ENCODE assay signal across 28 cellular contexts in the genomic region with DNA sequence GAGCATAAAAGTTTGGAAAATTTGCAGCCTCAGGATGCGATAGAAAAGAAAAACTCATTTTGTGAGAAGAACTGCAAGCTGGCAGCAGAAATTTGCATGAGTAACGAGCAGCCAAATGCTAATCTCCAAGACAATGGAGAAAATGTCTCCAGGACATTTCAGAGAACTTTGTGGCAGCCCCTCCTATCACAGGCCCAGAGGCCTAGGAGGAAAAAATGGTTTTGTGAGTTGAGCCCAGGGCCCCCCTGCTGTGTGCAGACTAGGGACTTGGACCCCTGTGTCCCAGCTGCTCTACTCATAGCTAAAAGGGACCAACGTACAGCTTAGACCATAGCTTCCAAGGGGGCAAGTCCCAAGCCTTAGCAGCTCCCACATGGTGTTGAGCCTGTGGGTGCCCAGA.
"Had no signal": no experiment of that assay in that cellular context is flagged by ENCODE, and none has a peak within 500 bp of the region (broad histone marks: within the 10 kb centered on the region; RNA-seq: fewer than 3 reads in every experiment).

No MANE protein-coding gene starts in this region.

- H3K4me3 ChIP-seq: gastroesophageal sphincter, heart left ventricle, hepatocyte, lung, neural progenitor cell, smooth muscle cell, suprapubic skin, transverse colon, upper lobe of right lung, uterus had no signal

- H3K9me3 ChIP-seq: gastroesophageal sphincter, suprapubic skin, upper lobe of right lung, uterus had no signal

- FAIRE-seq: kidney had no signal

- H3K4me1 ChIP-seq: foreskin keratinocyte, gastroesophageal sphincter, heart left ventricle, neural progenitor cell, parathyroid adenoma, suprapubic skin, transverse colon, upper lobe of right lung, uterus had no signal

- H3K9ac ChIP-seq: neural progenitor cell, parathyroid adenoma had no signal

- H2AFZ ChIP-seq: hepatocyte, neural progenitor cell, parathyroid adenoma had no signal

- H3K4me2 ChIP-seq: hepatocyte, neural progenitor cell, smooth muscle cell had no signal

- ATAC-seq: effector memory CD8-positive, alpha-beta T cell; esophagus mucosa; foreskin keratinocyte; gastroesophageal sphincter; heart left ventricle; left lobe of liver; naive thymus-derived CD4-positive, alpha-beta T cell; sciatic nerve; stimulated activated naive CD8-positive, alpha-beta T cell treated with anti-CD3 and anti-CD28 coated beads, Interleukin-15, amount 100 ng/mL, for 72 hours; upper lobe of right lung had no signal

- H3K36me3 ChIP-seq: uterus had no signal

- DNase-seq: cortex of kidney; effector memory CD8-positive, alpha-beta T cell; foreskin keratinocyte; heart left ventricle; kidney; mesenchymal stem cell; midbrain; naive thymus-derived CD4-positive, alpha-beta T cell; stimulated activated CD4-positive, alpha-beta T cell treated with anti-CD3 and anti-CD28 coated beads, Interleukin-12 subunit alpha, Interleukin-12 subunit beta, amount 100 ng/mL, for 4 hours; stimulated activated CD4-positive, alpha-beta T cell treated with anti-CD3 and anti-CD28 coated beads, Interleukin-1b, Interleukin-23, amount 100 ng/mL, for 48 hours; stimulated activated CD4-positive, alpha-beta T cell treated with anti-CD3 and anti-CD28 coated beads, Interleukin-4, amount 100 ng/mL, for 1 hour; stimulated activated CD8-positive, alpha-beta memory T cell treated with anti-CD3 and anti-CD28 coated beads, Interleukin-4, amount 100 ng/mL, for 48 hours; stimulated activated naive CD4-positive, alpha-beta T cell; stimulated activated naive CD8-positive, alpha-beta T cell treated with anti-CD3 and anti-CD28 coated beads, Interleukin-15, amount 100 ng/mL, for 72 hours; transverse colon; upper lobe of right lung; uterus had no signal

- H3K27ac ChIP-seq: epithelial cell of prostate, foreskin keratinocyte, gastroesophageal sphincter, heart left ventricle, hepatocyte, neural progenitor cell, parathyroid adenoma, suprapubic skin, transverse colon, upper lobe of right lung, uterus had no signal

- H3K27me3 ChIP-seq: foreskin keratinocyte, gastroesophageal sphincter, heart left ventricle, hepatocyte, neural progenitor cell, suprapubic skin, transverse colon, upper lobe of right lung, uterus had no signal
